In genomic region chr6:54970337-54970736, GRCh38 we compare ENCODE assay signal across 20 cellular contexts.
DNase-seq lines count a peak whose midpoint lies in the region; ATAC-seq, FAIRE-seq and TF ChIP-seq lines count a peak whose summit lies in the region.
"Had no signal": no experiment of that assay in that cellular context is flagged by ENCODE, and none has a peak within 500 bp of the region (broad histone marks: within the 10 kb centered on the region; RNA-seq: fewer than 3 reads in every experiment).

No MANE protein-coding gene starts in this region.

- no peaks in the 10 kb centered on the region for H3K36me3 ChIP-seq in small intestine (ENCODE audit: control insufficient read depth in 2 of 2, insufficient read depth in 2 of 2, low read length in 2 of 2)
- H3K36me3 ChIP-seq: BLaER1 had no signal

- no peak overlapping the region for H3K27ac ChIP-seq in small intestine (ENCODE audit: low read depth in 1 of 2, low read length in 1 of 2)
- H3K27ac ChIP-seq: BLaER1, HL-60 had no signal

- peaks cover 5% of the 10 kb centered on the region for H3K9me3 Mint-ChIP-seq in stimulated activated effector memory CD8-positive, alpha-beta T cell treated with anti-CD3 and anti-CD28 coated beads, Interleukin-12 subunit alpha, Interleukin-12 subunit beta, amount 100 ng/mL, for 72 hours

- no peak overlapping the region for H3K27ac Mint-ChIP-seq in stimulated activated effector memory CD8-positive, alpha-beta T cell treated with anti-CD3 and anti-CD28 coated beads, Interleukin-12 subunit alpha, Interleukin-12 subunit beta, amount 100 ng/mL, for 72 hours
- H3K27ac Mint-ChIP-seq: CD8-positive, alpha-beta memory T cell had no signal

- H3K27me3 ChIP-seq in small intestine (ENCODE audit: control insufficient read depth in 2 of 2, insufficient read depth in 2 of 2, low read length in 2 of 2): no peaks in the 10 kb centered on the region
- H3K27me3 ChIP-seq: BLaER1 had no signal

- H3K4me3 ChIP-seq in epithelial cell of esophagus (ENCODE audit: low read length) (no peak overlapping the region), small intestine (ENCODE audit: low read depth in 1 of 2, low read length in 2 of 2) (no peak overlapping the region)
- H3K4me3 ChIP-seq: BLaER1 had no signal

- H3K4me1 ChIP-seq in small intestine (ENCODE audit: control insufficient read depth in 2 of 2, insufficient read depth in 1 of 2, low read depth in 1 of 2, low read length in 1 of 2): no peaks in the 10 kb centered on the region
- H3K4me1 ChIP-seq: BLaER1 had no signal

- no peaks in the 10 kb centered on the region for H3K36me3 Mint-ChIP-seq in stimulated activated effector memory CD8-positive, alpha-beta T cell treated with anti-CD3 and anti-CD28 coated beads, Interleukin-12 subunit alpha, Interleukin-12 subunit beta, amount 100 ng/mL, for 72 hours
- H3K36me3 Mint-ChIP-seq: CD8-positive, alpha-beta memory T cell had no signal

- no peak overlapping the region for H3K4me3 Mint-ChIP-seq in stimulated activated effector memory CD8-positive, alpha-beta T cell treated with anti-CD3 and anti-CD28 coated beads, Interleukin-12 subunit alpha, Interleukin-12 subunit beta, amount 100 ng/mL, for 72 hours
- H3K4me3 Mint-ChIP-seq: CD8-positive, alpha-beta memory T cell had no signal

- no peaks in the 10 kb centered on the region for H3K4me1 Mint-ChIP-seq in stimulated activated effector memory CD8-positive, alpha-beta T cell treated with anti-CD3 and anti-CD28 coated beads, Interleukin-12 subunit alpha, Interleukin-12 subunit beta, amount 100 ng/mL, for 72 hours
- H3K4me1 Mint-ChIP-seq: CD8-positive, alpha-beta memory T cell had no signal

- WGBS in small intestine, 3 donors: 48 to 76% (median 65%) methylated on average over 3 of the region's 3 CpGs

- FAIRE-seq in H54 (lab: Jason Lieb, UNC) (peak; percentile 95), small intestine (lab: Jason Lieb, UNC) (no peak)
- FAIRE-seq: D721Med had no signal

- TF ChIP-seq CTCF in epithelial cell of esophagus (IDR thresholded peaks at IDR 0.05; ENCODE audit: insufficient read depth, low read depth, low read length, missing control alignments): no peak

- DNase-seq in H54 (ENCODE audit: insufficient read length, low spot score): no peak
- DNase-seq in NCI-H226: peak; percentile 15
- peak; percentile 93 for DNase-seq in epithelial cell of esophagus (ENCODE audit: low read depth)
- peak; percentile 62 for DNase-seq in small intestine
- no peak for DNase-seq in activated CD4-positive, alpha-beta T cell treated with anti-CD3 and anti-CD28 coated beads for 1 hour
- no peak for DNase-seq in stimulated activated effector memory CD8-positive, alpha-beta T cell treated with anti-CD3 and anti-CD28 coated beads, Interleukin-12 subunit alpha, Interleukin-12 subunit beta, amount 100 ng/mL, for 72 hours (ENCODE audit: low spot score in 2 of 2)
- no peak for DNase-seq in activated gamma-delta T cell (lab: John Stamatoyannopoulos, UW)
- DNase-seq: CD8-positive, alpha-beta memory T cell; H7; KG1; NCI-H1092; NCI-H2107; NCI-H2227 treated with DMSO at 0.1 percent for 48 hours; NCI-H524 treated with DMSO at 0.1 percent for 48 hours; SHP77; SK-N-SH had no signal

- TF ChIP-seq POLR2A in H54 (IDR thresholded peaks at IDR 0.05; ENCODE audit: low read depth, low read length): no peak

- H3K9me3 ChIP-seq in small intestine (ENCODE audit: control insufficient read depth, low read depth): no peaks in the 10 kb centered on the region
- H3K9me3 ChIP-seq: BLaER1, SK-N-SH had no signal

- ATAC-seq in stimulated activated effector memory CD8-positive, alpha-beta T cell treated with anti-CD3 and anti-CD28 coated beads, Interleukin-12 subunit alpha, Interleukin-12 subunit beta, amount 100 ng/mL, for 72 hours: no peak
- ATAC-seq: Panc1 had no signal

Comparison
In these comparisons a context has a peak if more than half of its experiments do, and no peak if none do; other contexts are left out.
1. DNase-seq: peak in NCI-H226 (single experiment), epithelial cell of esophagus (single experiment) and small intestine (single experiment); none in H54 (single experiment), activated CD4-positive, alpha-beta T cell treated with anti-CD3 and anti-CD28 coated beads for 1 hour (single experiment), stimulated activated effector memory CD8-positive, alpha-beta T cell treated with anti-CD3 and anti-CD28 coated beads, Interleukin-12 subunit alpha, Interleukin-12 subunit beta, amount 100 ng/mL, for 72 hours (0 of 2) and activated gamma-delta T cell (single experiment).